In genomic region chr15:67175643-67176071, GRCh38 we compare ENCODE assay signal across 8 cellular contexts.
DNase-seq lines count a peak whose midpoint lies in the region; ATAC-seq lines count a peak whose summit lies in the region.

No MANE protein-coding gene starts in this region.

- CTCF ChIA-PET in activated CD4-positive, alpha-beta memory T cell treated with anti-CD3 and anti-CD28 coated beads, Interleukin-2, amount 10 ng/mL, durations not matched to agents 7 days and 5 days (lab: Charles Lee), result no interaction called here

- no peaks in the 10 kb centered on the region for H3K9me3 Mint-ChIP-seq in activated CD4-positive, alpha-beta T cell treated with anti-CD3 and anti-CD28 coated beads, Interleukin-2, amount 10 ng/mL, durations not matched to agents 24 days and 14 days
- no peaks in the 10 kb centered on the region for H3K9me3 Mint-ChIP-seq in activated CD4-positive, alpha-beta memory T cell treated with anti-CD3 and anti-CD28 coated beads, Interleukin-2, amount 10 ng/mL, durations not matched to agents 7 days and 5 days

- peaks cover 70% of the 10 kb centered on the region for H3K36me3 Mint-ChIP-seq in activated CD4-positive, alpha-beta T cell treated with anti-CD3 and anti-CD28 coated beads, Interleukin-2, amount 10 ng/mL, durations not matched to agents 24 days and 14 days (ENCODE audit: low read depth)
- H3K36me3 Mint-ChIP-seq in activated CD4-positive, alpha-beta memory T cell treated with anti-CD3 and anti-CD28 coated beads, Interleukin-2, amount 10 ng/mL, durations not matched to agents 7 days and 5 days (ENCODE audit: low read depth), result peaks cover 83% of the 10 kb centered on the region

- H3K4me3 ChIP-seq in iPS-15b (ENCODE audit: low read depth, low read length), result no peak overlapping the region
- H3K4me3 ChIP-seq in thymus (ENCODE audit: low read length), result no peak overlapping the region

- peak overlapping the region; percentile 24 for H3K4me3 Mint-ChIP-seq in activated CD4-positive, alpha-beta T cell treated with anti-CD3 and anti-CD28 coated beads, Interleukin-2, amount 10 ng/mL, durations not matched to agents 24 days and 14 days
- no peak overlapping the region for H3K4me3 Mint-ChIP-seq in activated CD4-positive, alpha-beta memory T cell treated with anti-CD3 and anti-CD28 coated beads, Interleukin-2, amount 10 ng/mL, durations not matched to agents 7 days and 5 days

- DNase-seq in activated CD4-positive, alpha-beta T cell treated with anti-CD3 and anti-CD28 coated beads, Interleukin-2, amount 10 ng/mL, durations not matched to agents 24 days and 14 days, result peak; percentile 71
- DNase-seq in activated CD4-positive, alpha-beta T cell treated with anti-CD3 and anti-CD28 coated beads, Interleukin-2, amount 50 U/mL, for 4 hours, result no peak
- DNase-seq in activated CD4-positive, alpha-beta memory T cell treated with anti-CD3 and anti-CD28 coated beads, Interleukin-2, amount 10 ng/mL, durations not matched to agents 7 days and 5 days, result no peak
- DNase-seq in NCI-H146 (lab: John Stamatoyannopoulos, UW) (no peak), HT-29 (ENCODE audit: low spot score) (no peak)

- peaks cover 12% of the 10 kb centered on the region for H3K4me1 ChIP-seq in iPS-15b (ENCODE audit: control insufficient read depth, insufficient read depth, low read length)
- no peaks in the 10 kb centered on the region for H3K4me1 ChIP-seq in thymus (ENCODE audit: control insufficient read depth, insufficient read depth, low read length)

- no peaks in the 10 kb centered on the region for H3K27me3 Mint-ChIP-seq in activated CD4-positive, alpha-beta T cell treated with anti-CD3 and anti-CD28 coated beads, Interleukin-2, amount 10 ng/mL, durations not matched to agents 24 days and 14 days
- no peaks in the 10 kb centered on the region for H3K27me3 Mint-ChIP-seq in activated CD4-positive, alpha-beta memory T cell treated with anti-CD3 and anti-CD28 coated beads, Interleukin-2, amount 10 ng/mL, durations not matched to agents 7 days and 5 days

- H3K36me3 ChIP-seq in iPS-15b (ENCODE audit: control insufficient read depth, insufficient read depth, low read length), result peaks cover 14% of the 10 kb centered on the region
- H3K36me3 ChIP-seq in thymus (ENCODE audit: control insufficient read depth, insufficient read depth), result peaks cover 4% of the 10 kb centered on the region

- POLR2A ChIA-PET in activated CD4-positive, alpha-beta memory T cell treated with anti-CD3 and anti-CD28 coated beads, Interleukin-2, amount 10 ng/mL, durations not matched to agents 7 days and 5 days (lab: Charles Lee), result no interaction called here

- H3K9ac ChIP-seq in iPS-15b (ENCODE audit: low read depth, low read length), result peak overlapping the region; percentile 12

- 82% methylated on average over 11 of the region's 11 CpGs for WGBS in thymus

- intact Hi-C loops in activated CD4-positive, alpha-beta T cell treated with anti-CD3 and anti-CD28 coated beads, Interleukin-2, amount 10 ng/mL, durations not matched to agents 24 days and 14 days (cut with micrococcal nuclease), result loop anchor here (1.0 to 10.0 kb wide), 7 partner anchors 25 to 231 kb away; partner anchors contain the start of gene SMAD3

- H3K9me3 ChIP-seq in iPS-15b (ENCODE audit: control insufficient read depth, insufficient read depth, low read length) (no peaks in the 10 kb centered on the region), thymus (ENCODE audit: control insufficient read depth) (no peaks in the 10 kb centered on the region)

- H3K27ac ChIP-seq in thymus (ENCODE audit: low read depth), result peak overlapping the region; percentile 79

- ATAC-seq in HG02678 (IDR thresholded peaks at IDR 0.05; ENCODE audit: unreplicated experiment), result no peak

- H3K27ac Mint-ChIP-seq in activated CD4-positive, alpha-beta T cell treated with anti-CD3 and anti-CD28 coated beads, Interleukin-2, amount 10 ng/mL, durations not matched to agents 24 days and 14 days, result peak overlapping the region; percentile 82
- H3K27ac Mint-ChIP-seq in activated CD4-positive, alpha-beta memory T cell treated with anti-CD3 and anti-CD28 coated beads, Interleukin-2, amount 10 ng/mL, durations not matched to agents 7 days and 5 days, result peak overlapping the region; percentile 8

- H3K4me1 Mint-ChIP-seq in activated CD4-positive, alpha-beta T cell treated with anti-CD3 and anti-CD28 coated beads, Interleukin-2, amount 10 ng/mL, durations not matched to agents 24 days and 14 days, result peaks cover 63% of the 10 kb centered on the region
- H3K4me1 Mint-ChIP-seq in activated CD4-positive, alpha-beta memory T cell treated with anti-CD3 and anti-CD28 coated beads, Interleukin-2, amount 10 ng/mL, durations not matched to agents 7 days and 5 days, result peaks cover 53% of the 10 kb centered on the region

- H3K27me3 ChIP-seq in iPS-15b (ENCODE audit: control insufficient read depth, insufficient read depth, low read length) (no peaks in the 10 kb centered on the region), thymus (ENCODE audit: control insufficient read depth, insufficient read depth) (no peaks in the 10 kb centered on the region)
